ENCODE assay signal across 10 cellular contexts in genomic region chr11:27218498-27219038, GRCh38.
DNase-seq lines count a peak whose midpoint lies in the region; ATAC-seq and TF ChIP-seq lines count a peak whose summit lies in the region.
"Had no signal": no experiment of that assay in that cellular context is flagged by ENCODE, and none has a peak within 500 bp of the region (broad histone marks: within the 10 kb centered on the region; RNA-seq: fewer than 3 reads in every experiment).

No MANE protein-coding gene starts in this region.

- H3K4me3 ChIP-seq in epithelial cell of esophagus (ENCODE audit: low read length) (no peak overlapping the region), dorsolateral prefrontal cortex (no peak overlapping the region)

- DNase-seq in EH (ENCODE audit: low read depth) (peak; percentile 98), NCI-H69 (lab: John Stamatoyannopoulos, UW) (peak; percentile 60), epithelial cell of esophagus (ENCODE audit: low read depth) (peak; percentile 24), non-pigmented ciliary epithelial cell (ENCODE audit: low read depth) (peak; percentile 76), dorsolateral prefrontal cortex (no peak), superior temporal gyrus (ENCODE audit: extremely low spot score) (no peak)

- TF ChIP-seq CTCF in epithelial cell of esophagus (IDR thresholded peaks at IDR 0.05; ENCODE audit: insufficient read depth, low read depth, low read length, missing control alignments) (no peak), dorsolateral prefrontal cortex (IDR thresholded peaks at IDR 0.05 in 54 of 56, conservative IDR thresholded peaks at IDR 0.05 in 2 of 56; ENCODE audit: low read depth in 1 of 56, partially characterized antibody in 56 of 56) (no peak)

- ATAC-seq in HG03457 (IDR thresholded peaks at IDR 0.05; ENCODE audit: unreplicated experiment) = no peak
- no peak for ATAC-seq in GM19035 (IDR thresholded peaks at IDR 0.05; ENCODE audit: unreplicated experiment)

- H3K27me3 ChIP-seq in dorsolateral prefrontal cortex = peaks cover 0 to 7% (median 0%) of the 10 kb centered on the region in 45 donors

- no peak overlapping the region for H3K27ac ChIP-seq in dorsolateral prefrontal cortex
- H3K27ac ChIP-seq: HL-60, RWPE1 had no signal

- intact Hi-C loops in dorsolateral prefrontal cortex (cut with DNase I) = no loop called here

Comparison
In these comparisons a context has a peak if more than half of its experiments do, and no peak if none do; other contexts are left out.
1. DNase-seq: peak in EH (single experiment), NCI-H69 (single experiment), epithelial cell of esophagus (single experiment) and non-pigmented ciliary epithelial cell (single experiment); none in dorsolateral prefrontal cortex (0 of 10) and superior temporal gyrus (single experiment).